In genomic region chr5:157108961-157109360, GRCh38 we compare ENCODE assay signal across 8 cellular contexts. TPM values are rescaled to one million over a fixed set of nuclear protein-coding genes. Genes with fewer than 3 reads are reported as not detected.
A peak's percentile ranks its signal among the peaks of the same experiment; 100 is the strongest.
DNase-seq lines count a peak whose midpoint lies in the region; ATAC-seq and TF ChIP-seq lines count a peak whose summit lies in the region.

Gene HAVCR2 (minus strand): TSS chr5:157109044. CDS start chr5:157108983, 61 bp downstream.

- no peaks in the 10 kb centered on the region for H3K9me2 ChIP-seq in hepatocyte (replicated peaks; ENCODE audit: insufficient read depth)

- no peak within 1 kb of the TSS for H3K4me2 ChIP-seq in hepatocyte

- peak within 1 kb of the TSS; percentile 12 for H3K27ac ChIP-seq in CD4-positive, alpha-beta memory T cell (ENCODE audit: low read depth, low read length)
- H3K27ac ChIP-seq in hepatocyte: no peak within 1 kb of the TSS

- peak within 1 kb of the TSS; percentile 72 to 90 (median 86) for H3K4me3 Mint-ChIP-seq in CD4-positive, alpha-beta memory T cell
- peak within 1 kb of the TSS; percentile 88 for H3K4me3 Mint-ChIP-seq in activated CD8-positive, alpha-beta memory T cell treated with anti-CD3 and anti-CD28 coated beads, Interleukin-2, amount 10 ng/mL, durations not matched to agents 7 days and 5 days
- peak within 1 kb of the TSS; percentile 94 to 97 (median 96) for H3K4me3 Mint-ChIP-seq in immature natural killer cell
- peak within 1 kb of the TSS; percentile 82 for H3K4me3 Mint-ChIP-seq in stimulated activated effector memory CD8-positive, alpha-beta T cell treated with anti-CD3 and anti-CD28 coated beads, Interleukin-12 subunit alpha, Interleukin-12 subunit beta, amount 100 ng/mL, for 72 hours

- H3K9me3 ChIP-seq in CD4-positive, alpha-beta memory T cell (ENCODE audit: control insufficient read depth in 1 of 2, low read length in 2 of 2): no peaks in the 10 kb centered on the region
- H3K9me3 ChIP-seq in hepatocyte (ENCODE audit: low read depth) (no peaks in the 10 kb centered on the region), HAP-1 (no peaks in the 10 kb centered on the region)

- no peaks in the 10 kb centered on the region for H3K27me3 ChIP-seq in CD4-positive, alpha-beta memory T cell (ENCODE audit: insufficient read depth, low read length)
- H3K27me3 ChIP-seq in hepatocyte: no peaks in the 10 kb centered on the region
- H3K27me3 ChIP-seq in HAP-1 (ENCODE audit: low read depth): no peaks in the 10 kb centered on the region

- no peaks in the 10 kb centered on the region for H4K20me1 ChIP-seq in hepatocyte (ENCODE audit: insufficient read depth, poor library complexity, severe bottlenecking)

- POLR2A ChIA-PET in CD4-positive, alpha-beta memory T cell (lab: Charles Lee; ENCODE audit: partially characterized antibody): interaction anchor here (0.6 to 3.4 kb wide), 3 partner anchors 9 to 195 kb away, joined by 3 to 33 read pairs (median 3); partner anchors contain the start of gene MED7

- H3K4me1 Mint-ChIP-seq in CD4-positive, alpha-beta memory T cell: peaks cover 20 to 49% (median 31%) of the 10 kb centered on the region in 4 donors
- peaks cover 70% of the 10 kb centered on the region for H3K4me1 Mint-ChIP-seq in activated CD8-positive, alpha-beta memory T cell treated with anti-CD3 and anti-CD28 coated beads, Interleukin-2, amount 10 ng/mL, durations not matched to agents 7 days and 5 days
- peaks cover 61 to 73% of the 10 kb centered on the region in 2 donors for H3K4me1 Mint-ChIP-seq in immature natural killer cell
- peaks cover 45% of the 10 kb centered on the region for H3K4me1 Mint-ChIP-seq in stimulated activated effector memory CD8-positive, alpha-beta T cell treated with anti-CD3 and anti-CD28 coated beads, Interleukin-12 subunit alpha, Interleukin-12 subunit beta, amount 100 ng/mL, for 72 hours

- peaks cover 0 to 5% of the 10 kb centered on the region in 2 donors for H3K36me3 Mint-ChIP-seq in CD4-positive, alpha-beta memory T cell
- peaks cover 42% of the 10 kb centered on the region for H3K36me3 Mint-ChIP-seq in activated CD8-positive, alpha-beta memory T cell treated with anti-CD3 and anti-CD28 coated beads, Interleukin-2, amount 10 ng/mL, durations not matched to agents 7 days and 5 days
- peaks cover 16 to 27% (median 19%) of the 10 kb centered on the region in 3 donors for H3K36me3 Mint-ChIP-seq in immature natural killer cell
- peaks cover 47% of the 10 kb centered on the region for H3K36me3 Mint-ChIP-seq in stimulated activated effector memory CD8-positive, alpha-beta T cell treated with anti-CD3 and anti-CD28 coated beads, Interleukin-12 subunit alpha, Interleukin-12 subunit beta, amount 100 ng/mL, for 72 hours

- intact Hi-C loops in CD4-positive, alpha-beta memory T cell (cut with micrococcal nuclease): loop anchor here (5.0 kb wide), 1 partner anchor 57 kb away; no protein-coding TSS in a partner anchor

- H2AFZ ChIP-seq in hepatocyte: no peak within 1 kb of the TSS

- no peaks in the 10 kb centered on the region for H3K9me3 Mint-ChIP-seq in CD4-positive, alpha-beta memory T cell
- H3K9me3 Mint-ChIP-seq in activated CD8-positive, alpha-beta memory T cell treated with anti-CD3 and anti-CD28 coated beads, Interleukin-2, amount 10 ng/mL, durations not matched to agents 7 days and 5 days (ENCODE audit: low read depth): no peaks in the 10 kb centered on the region
- no peaks in the 10 kb centered on the region for H3K9me3 Mint-ChIP-seq in immature natural killer cell
- no peaks in the 10 kb centered on the region for H3K9me3 Mint-ChIP-seq in stimulated activated effector memory CD8-positive, alpha-beta T cell treated with anti-CD3 and anti-CD28 coated beads, Interleukin-12 subunit alpha, Interleukin-12 subunit beta, amount 100 ng/mL, for 72 hours

- 83% methylated on average over 3 of the region's 3 CpGs for WGBS in hepatocyte (ENCODE audit: low lambda C conversion rate, missing lambda C conversion rate)

- peak within 1 kb of the TSS; percentile 75 to 96 (median 92) for H3K27ac Mint-ChIP-seq in CD4-positive, alpha-beta memory T cell
- peak within 1 kb of the TSS; percentile 96 for H3K27ac Mint-ChIP-seq in activated CD8-positive, alpha-beta memory T cell treated with anti-CD3 and anti-CD28 coated beads, Interleukin-2, amount 10 ng/mL, durations not matched to agents 7 days and 5 days
- H3K27ac Mint-ChIP-seq in immature natural killer cell: peak within 1 kb of the TSS; percentile 98 to 100 (median 98)
- H3K27ac Mint-ChIP-seq in stimulated activated effector memory CD8-positive, alpha-beta T cell treated with anti-CD3 and anti-CD28 coated beads, Interleukin-12 subunit alpha, Interleukin-12 subunit beta, amount 100 ng/mL, for 72 hours: peak within 1 kb of the TSS; percentile 95

- ATAC-seq in GM21390 (IDR thresholded peaks at IDR 0.05; ENCODE audit: unreplicated experiment): peak; percentile 83
- ATAC-seq in activated CD8-positive, alpha-beta memory T cell treated with anti-CD3 and anti-CD28 coated beads, Interleukin-2, amount 10 ng/mL, durations not matched to agents 7 days and 5 days: peak; percentile 91
- peak; percentile 96 for ATAC-seq in stimulated activated effector memory CD8-positive, alpha-beta T cell treated with anti-CD3 and anti-CD28 coated beads, Interleukin-12 subunit alpha, Interleukin-12 subunit beta, amount 100 ng/mL, for 72 hours

- peaks cover 27% of the 10 kb centered on the region for H3K4me1 ChIP-seq in CD4-positive, alpha-beta memory T cell (ENCODE audit: insufficient read depth, low read length)
- H3K4me1 ChIP-seq in hepatocyte (ENCODE audit: insufficient read depth) (no peaks in the 10 kb centered on the region), HAP-1 (no peaks in the 10 kb centered on the region)

- peak; percentile 47 to 63 (median 54) for DNase-seq in CD4-positive, alpha-beta memory T cell
- DNase-seq in Jurkat, Clone E6-1 (ENCODE audit: low read depth, low spot score): peak; percentile 81
- DNase-seq in activated CD8-positive, alpha-beta memory T cell treated with anti-CD3 and anti-CD28 coated beads, Interleukin-2, amount 10 ng/mL, durations not matched to agents 7 days and 5 days: peak; percentile 85
- peak; percentile 77 to 81 (median 80) for DNase-seq in immature natural killer cell
- DNase-seq in stimulated activated effector memory CD8-positive, alpha-beta T cell treated with anti-CD3 and anti-CD28 coated beads, Interleukin-12 subunit alpha, Interleukin-12 subunit beta, amount 100 ng/mL, for 72 hours (ENCODE audit: low spot score in 2 of 2): peak in 1 of 2 donors; percentile 78
- DNase-seq in hepatocyte (ENCODE audit: low spot score): no peak
- DNase-seq in HAP-1 (ENCODE audit: low spot score in 2 of 2): no peak

- peak within 1 kb of the TSS; percentile 7 to 25 for H3K4me3 ChIP-seq in CD4-positive, alpha-beta memory T cell (ENCODE audit: low read length in 2 of 2)
- peak within 1 kb of the TSS; percentile 12; the same call in 1 of the 2 replicates for H3K4me3 ChIP-seq in Jurkat, Clone E6-1 (ENCODE audit: low read length)
- H3K4me3 ChIP-seq in hepatocyte: no peak within 1 kb of the TSS
- no peak within 1 kb of the TSS for H3K4me3 ChIP-seq in HAP-1

- H3K27me3 Mint-ChIP-seq in CD4-positive, alpha-beta memory T cell: no peaks in the 10 kb centered on the region
- no peaks in the 10 kb centered on the region for H3K27me3 Mint-ChIP-seq in activated CD8-positive, alpha-beta memory T cell treated with anti-CD3 and anti-CD28 coated beads, Interleukin-2, amount 10 ng/mL, durations not matched to agents 7 days and 5 days
- H3K27me3 Mint-ChIP-seq in immature natural killer cell (ENCODE audit: low read depth in 3 of 3): peaks cover 0 to 14% (median 0%) of the 10 kb centered on the region in 3 donors

- H3K36me3 ChIP-seq in CD4-positive, alpha-beta memory T cell (ENCODE audit: insufficient read depth, low read length): no peaks in the 10 kb centered on the region
- H3K36me3 ChIP-seq in hepatocyte (replicated peaks; ENCODE audit: insufficient read depth, low read depth) (no peaks in the 10 kb centered on the region), HAP-1 (replicated peaks) (no peaks in the 10 kb centered on the region)

- no peaks in the 10 kb centered on the region for H3K79me2 ChIP-seq in hepatocyte

- in situ Hi-C loops in HAP-1 (cut with MboI; ENCODE audit: low sequenced_read_pairs): no loop called here

- CTCF ChIA-PET in CD4-positive, alpha-beta memory T cell (lab: Charles Lee; ENCODE audit: partially characterized antibody): interaction anchor here (1.3 to 1.4 kb wide), 2 partner anchors 26 to 84 kb away, joined by 3 read pairs; no protein-coding TSS in a partner anchor
- CTCF ChIA-PET in activated CD8-positive, alpha-beta memory T cell treated with anti-CD3 and anti-CD28 coated beads, Interleukin-2, amount 10 ng/mL, durations not matched to agents 7 days and 5 days (lab: Charles Lee): interaction anchor here (0.8 to 2.1 kb wide), 6 partner anchors 23 to 154 kb away, joined by 3 to 13 read pairs (median 5); partner anchors contain the start of gene MED7

- TF ChIP-seq CTCF in hepatocyte (IDR thresholded peaks at IDR 0.05; ENCODE audit: poor library complexity): no peak

RNA-seq across cellular contexts. Expression of gene HAVCR2, which starts in this region (rescaled TPM):
- 1 to 10 TPM; 2.7 to 4.5 TPM for total RNA-seq in CD4-positive, alpha-beta memory T cell
- polyA plus RNA-seq in CD4-positive, alpha-beta memory T cell: 1 to 10 TPM; 4.9 to 8.4 TPM
- polyA plus RNA-seq in Jurkat, Clone E6-1 (2012; ENCODE audit: insufficient read depth, insufficient read length): not detected
- 100 to 1,000 TPM in 1 of 2 experiments, 10 to 100 TPM in 1; 51.9 to 108 TPM for total RNA-seq in activated CD8-positive, alpha-beta memory T cell treated with anti-CD3 and anti-CD28 coated beads, Interleukin-2, amount 10 ng/mL, durations not matched to agents 7 days and 5 days
- polyA plus RNA-seq in immature natural killer cell (100 to 1,000 TPM; 101 to 167 (median 130) TPM), hepatocyte (0.52 and 0.92 TPM in 2 replicates)
- 0.84 and 1.7 TPM in 2 replicates for total RNA-seq in hepatocyte

Comparison
In these comparisons a context has a peak if more than half of its experiments do, and no peak if none do; other contexts are left out.
1. RNA of gene HAVCR2 (total RNA-seq): 51.9 to 108 TPM in activated CD8-positive, alpha-beta memory T cell treated with anti-CD3 and anti-CD28 coated beads, Interleukin-2, amount 10 ng/mL, durations not matched to agents 7 days and 5 days; 2.7 to 4.5 TPM in CD4-positive, alpha-beta memory T cell and 0.84 to 1.7 TPM in hepatocyte; every median in the first group is over 4 times any median in the second.
2. RNA of gene HAVCR2 (polyA plus RNA-seq): 101 to 167 TPM in immature natural killer cell; 4.9 to 8.4 TPM in CD4-positive, alpha-beta memory T cell and 0.52 to 0.92 TPM in hepatocyte; every median in the first group is over 10 times any median in the second.
3. DNase-seq: peak in CD4-positive, alpha-beta memory T cell (5 of 5), Jurkat, Clone E6-1 (single experiment), activated CD8-positive, alpha-beta memory T cell treated with anti-CD3 and anti-CD28 coated beads, Interleukin-2, amount 10 ng/mL, durations not matched to agents 7 days and 5 days (single experiment) and immature natural killer cell (3 of 3); none in hepatocyte (single experiment) and HAP-1 (0 of 2).
4. H3K4me3 ChIP-seq: peak in CD4-positive, alpha-beta memory T cell (2 of 2) and Jurkat, Clone E6-1 (single experiment); none in hepatocyte (single experiment) and HAP-1 (single experiment).
5. Peak in every context shown above with its lines, with median percentiles within 50 percentile points of each other: H3K27ac Mint-ChIP-seq, H3K4me3 Mint-ChIP-seq and ATAC-seq.